Comparison of ENCODE assay signal across 8 cellular contexts in the genomic region with DNA sequence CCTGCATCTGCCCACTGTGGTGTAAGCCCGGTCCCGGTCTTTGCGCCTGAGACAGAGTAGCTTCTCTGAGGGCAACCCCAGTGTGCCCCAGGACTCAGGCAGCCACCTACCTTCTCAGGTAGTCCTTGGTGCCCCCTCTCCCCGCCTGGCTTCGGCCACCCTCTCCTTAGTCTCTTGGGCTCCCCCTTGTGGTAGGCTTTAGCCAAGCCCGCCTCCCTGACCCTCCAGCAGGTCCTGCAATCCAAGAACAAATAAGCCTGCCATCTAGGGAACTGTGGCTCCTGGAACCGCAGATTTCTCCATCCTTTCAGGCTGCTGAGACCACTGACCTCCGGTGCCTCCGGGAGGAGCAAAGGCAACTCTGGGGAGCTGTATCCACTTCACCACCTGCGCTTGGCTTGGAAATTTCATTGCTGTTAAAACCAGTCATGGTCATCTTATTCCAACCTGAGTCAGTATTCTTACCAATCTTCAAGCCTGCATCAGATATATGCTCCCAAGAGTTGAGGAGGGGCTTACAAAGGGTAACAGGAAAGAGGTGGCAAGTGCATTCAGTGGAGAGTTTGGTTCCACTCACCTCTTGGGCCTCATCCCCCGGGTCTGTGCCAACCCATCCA. TPM values are rescaled to one million over a fixed set of nuclear protein-coding genes. Genes with fewer than 3 reads are reported as not detected.
A peak's percentile ranks its signal among the peaks of the same experiment; 100 is the strongest.
DNase-seq lines count a peak whose midpoint lies in the region; TF ChIP-seq lines count a peak whose summit lies in the region.

No MANE protein-coding gene starts in this region.

- H3K27ac ChIP-seq in H9 (ENCODE audit: insufficient read length, low read depth, low read length) (no peak overlapping the region), SJSA1 (no peak overlapping the region)

- H3K9me3 ChIP-seq in H9 (ENCODE audit: control insufficient read depth, low read depth, low read length) (no peaks in the 10 kb centered on the region), Loucy (ENCODE audit: insufficient read depth, low read depth, low read length) (no peaks in the 10 kb centered on the region), SJSA1 (replicated peaks) (no peaks in the 10 kb centered on the region)

- TF ChIP-seq CTCF in H9 (conservative IDR thresholded peaks at IDR 0.05) (peak; percentile 98), Loucy (conservative IDR thresholded peaks at IDR 0.05; ENCODE audit: low read length) (peak; percentile 74), brain (conservative IDR thresholded peaks at IDR 0.05) (peak; percentile 71 to 84)

- no peaks in the 10 kb centered on the region for H3F3A ChIP-seq in Loucy (ENCODE audit: low read depth)

- no peak overlapping the region for H3K9ac ChIP-seq in H9 (ENCODE audit: extremely low read depth, insufficient read length, low read length)
- no peak overlapping the region for H3K9ac ChIP-seq in Loucy (ENCODE audit: low read depth, low read length, poor library complexity, severe bottlenecking)

- peaks cover 0 to 7% (median 2%) of the 10 kb centered on the region in 3 experiments; a peak in 3 of 7 replicates for H3K36me3 Mint-ChIP-seq in H9 (ENCODE audit: insufficient read depth in 1 of 3, low read depth in 3 of 3)
- no peaks in the 10 kb centered on the region for H3K36me3 Mint-ChIP-seq in brain

- peaks cover 18% of the 10 kb centered on the region in 2 experiments for H3K4me1 Mint-ChIP-seq in H9
- no peaks in the 10 kb centered on the region for H3K4me1 Mint-ChIP-seq in brain

- no peak overlapping the region for H3K23ac ChIP-seq in H9 (ENCODE audit: insufficient read length, low read depth, low read length)

- H3K79me2 ChIP-seq in H9 (ENCODE audit: insufficient read depth, low read length): no peaks in the 10 kb centered on the region
- no peaks in the 10 kb centered on the region for H3K79me2 ChIP-seq in Loucy (ENCODE audit: insufficient read depth, low read length)

- no peaks in the 10 kb centered on the region for H3K27me3 ChIP-seq in H9 (ENCODE audit: insufficient read depth, low read length)
- H3K27me3 ChIP-seq in Loucy (ENCODE audit: insufficient read depth, low read length, poor library complexity, severe bottlenecking): no peaks in the 10 kb centered on the region
- H3K27me3 ChIP-seq in SJSA1 (replicated peaks): no peaks in the 10 kb centered on the region

- H3K4me2 ChIP-seq in H9 (ENCODE audit: insufficient read depth, insufficient read length, low read length) (no peak overlapping the region), Loucy (ENCODE audit: low read depth, low read length, poor library complexity, severe bottlenecking) (no peak overlapping the region)

- WGBS in H9 (ENCODE audit: extremely low coverage, insufficient read length, low lambda C conversion rate): no CpG with 5 or more reads among the region's 11 CpGs

- peaks cover 5 to 7% of the 10 kb centered on the region in 2 experiments; a peak in 4 of 5 replicates for H3K9me3 Mint-ChIP-seq in H9
- peaks cover 4 to 13% (median 12%) of the 10 kb centered on the region in 5 experiments for H3K9me3 Mint-ChIP-seq in brain

- H4K20me1 ChIP-seq in H9 (ENCODE audit: control insufficient read depth, insufficient read depth, insufficient read length) (no peaks in the 10 kb centered on the region), Loucy (ENCODE audit: insufficient read depth, low read length, poor library complexity, severe bottlenecking) (no peaks in the 10 kb centered on the region)

- no peaks in the 10 kb centered on the region for H3K23me2 ChIP-seq in H9 (ENCODE audit: insufficient read length, low read depth, low read length, poor library complexity, severe bottlenecking)

- H2BK20ac ChIP-seq in H9 (ENCODE audit: low read depth, low read length, poor library complexity, severe bottlenecking): no peak overlapping the region

- H3T11ph ChIP-seq in H9 (ENCODE audit: low read length): no peak overlapping the region

- H3K9me2 ChIP-seq in Loucy (replicated peaks; ENCODE audit: low read depth, low read length): no peaks in the 10 kb centered on the region

- H3K27ac Mint-ChIP-seq in H9: peak overlapping the region in 1 of 3 experiments; percentile 58; a peak in 1 of 7 replicates
- H3K27ac Mint-ChIP-seq in brain: peak overlapping the region in 1 of 5 experiments; percentile 6

- DNase-seq in NCI-H1694 (lab: John Stamatoyannopoulos, UW) (peak; percentile 10), NCI-H1694 treated with DMSO at 0.1 percent for 48 hours (lab: John Stamatoyannopoulos, UW) (no peak), H9 (peak; percentile 95), SJSA1 (ENCODE audit: low read depth in 1 of 2, low spot score in 2 of 2) (peak; percentile 24 to 56), iPS-NIHi11 (ENCODE audit: low spot score) (peak; percentile 89)
- DNase-seq in stimulated activated CD4-positive, alpha-beta T cell treated with anti-CD3 and anti-CD28 coated beads, Interleukin-1b, Interleukin-23, amount 100 ng/mL, for 48 hours: peak; percentile 40

- H4K8ac ChIP-seq in H9 (replicated peaks; ENCODE audit: insufficient read length, low read depth, low read length): no peak overlapping the region

- H3K27me3 Mint-ChIP-seq in H9 (ENCODE audit: low read depth): peaks cover 8% of the 10 kb centered on the region
- no peaks in the 10 kb centered on the region for H3K27me3 Mint-ChIP-seq in brain

- H4K5ac ChIP-seq in H9 (ENCODE audit: insufficient read length, low read depth, low read length): no peak overlapping the region

- H2BK120ac ChIP-seq in H9 (ENCODE audit: low read depth, low read length, poor library complexity, severe bottlenecking): no peak overlapping the region

- H2BK15ac ChIP-seq in H9 (ENCODE audit: low read depth, low read length): no peak overlapping the region

- no peaks in the 10 kb centered on the region for H3K4me1 ChIP-seq in H9 (ENCODE audit: insufficient read depth, low read length)
- H3K4me1 ChIP-seq in Loucy (ENCODE audit: insufficient read depth, low read length, poor library complexity, severe bottlenecking): no peaks in the 10 kb centered on the region
- H3K4me1 ChIP-seq in SJSA1 (replicated peaks): no peaks in the 10 kb centered on the region

- H2AK5ac ChIP-seq in H9 (ENCODE audit: insufficient read length, low read length): no peak overlapping the region

- H3K79me1 ChIP-seq in H9 (ENCODE audit: insufficient read depth, low read depth, low read length, poor library complexity, severe bottlenecking): no peaks in the 10 kb centered on the region

- no peak overlapping the region for H3K4ac ChIP-seq in H9 (ENCODE audit: low read depth, low read length)

- H2BK12ac ChIP-seq in H9 (ENCODE audit: insufficient read length, low read depth, low read length): no peak overlapping the region

- no peak overlapping the region; a peak in 1 of 5 replicates for H3K4me3 Mint-ChIP-seq in H9
- H3K4me3 Mint-ChIP-seq in brain: no peak overlapping the region

- no peak overlapping the region for H2AFZ ChIP-seq in H9 (ENCODE audit: low read length)
- H2AFZ ChIP-seq in Loucy (ENCODE audit: low read length): no peak overlapping the region

- H3K4me3 ChIP-seq in Loucy (ENCODE audit: low read length, poor library complexity, severe bottlenecking): no peak overlapping the region
- no peak overlapping the region for H3K4me3 ChIP-seq in SJSA1

- H2BK5ac ChIP-seq in H9 (ENCODE audit: insufficient read length, low read length): no peak overlapping the region

- H4K91ac ChIP-seq in H9 (ENCODE audit: insufficient read length, low read depth, low read length): no peak overlapping the region

- H3K36me3 ChIP-seq in Loucy (ENCODE audit: insufficient read depth, low read length): no peaks in the 10 kb centered on the region
- no peaks in the 10 kb centered on the region for H3K36me3 ChIP-seq in SJSA1

- H3K56ac ChIP-seq in H9 (ENCODE audit: insufficient read length, low read depth, low read length): no peak overlapping the region

- no peak overlapping the region for H3K18ac ChIP-seq in H9 (ENCODE audit: insufficient read length, low read depth, low read length)

- no peak overlapping the region for H3K14ac ChIP-seq in H9 (ENCODE audit: insufficient read depth, low read length)

RNA-seq across cellular contexts. Expression of gene TENM4, which starts 52.8 kb away (rescaled TPM):
- 4.3 and 4.6 TPM in 2 replicates for total RNA-seq in H9 (2021)
- total RNA-seq in SJSA1 (2014; rRNA removed; shearing (Covaris generic)): not detected in 2 replicates
- 15.7 TPM for polyA plus RNA-seq in brain (ENCODE audit: insufficient read depth, low read depth, low replicate concordance)
